1 cellular context compared by ENCODE assay signal in genomic region chr1:76209648-76210047, GRCh38.
A peak's percentile ranks its signal among the peaks of the same experiment; 100 is the strongest.
TF ChIP-seq lines count a peak whose summit lies in the region.

No MANE protein-coding gene starts in this region.

TF ChIP-seq in HEK293, 187 proteins besides CTCF, POLR2A, EP300 and RAD21 (continued from another document and continues in another):
- TF ChIP-seq PRDM4 (tag by site-specific recombination; IDR thresholded peaks at IDR 0.05) (peak; percentile 60; the same call in 1 of the 2 replicates), ZNF155 (tag by site-specific recombination; IDR thresholded peaks at IDR 0.05) (no peak), ZNF785 (tag by site-specific recombination; IDR thresholded peaks at IDR 0.05) (no peak), OSR2 (tag by site-specific recombination; IDR thresholded peaks at IDR 0.05) (peak; percentile 68), ZNF148 (tag by site-specific recombination; IDR thresholded peaks at IDR 0.05; ENCODE audit: borderline replicate concordance) (no peak), PRDM6 (tag by site-specific recombination; IDR thresholded peaks at IDR 0.05) (no peak), ZNF366 (tag by site-specific recombination; conservative IDR thresholded peaks at IDR 0.05) (no peak), GLI4 (tag by site-specific recombination; IDR thresholded peaks at IDR 0.05) (no peak), ZNF26 (tag by site-specific recombination; IDR thresholded peaks at IDR 0.05) (no peak), ZFP41 (tag by site-specific recombination; IDR thresholded peaks at IDR 0.05; ENCODE audit: borderline replicate concordance) (no peak), SALL2 (tag by site-specific recombination; IDR thresholded peaks at IDR 0.05; ENCODE audit: borderline replicate concordance) (no peak), ZNF112 (tag by site-specific recombination; IDR thresholded peaks at IDR 0.05) (no peak), KLF10 (tag by site-specific recombination; IDR thresholded peaks at IDR 0.05) (no peak), ZNF692 (tag by site-specific recombination; IDR thresholded peaks at IDR 0.05) (no peak), ZBTB49 (tag by site-specific recombination; IDR thresholded peaks at IDR 0.05; ENCODE audit: low read depth) (no peak), ZNF560 (tag by site-specific recombination; IDR thresholded peaks at IDR 0.05; ENCODE audit: borderline replicate concordance) (no peak), ZNF530 (tag by site-specific recombination; IDR thresholded peaks at IDR 0.05; ENCODE audit: low read depth) (no peak), ZNF76 (tag by site-specific recombination; IDR thresholded peaks at IDR 0.05; ENCODE audit: borderline replicate concordance, low read depth) (no peak), ZNF175 (tag by site-specific recombination; IDR thresholded peaks at IDR 0.05) (no peak), ZBTB7A (tag by site-specific recombination; IDR thresholded peaks at IDR 0.05; ENCODE audit: low read depth) (no peak), SP2 (tag by site-specific recombination; IDR thresholded peaks at IDR 0.05) (no peak), ZNF660 (tag by site-specific recombination; IDR thresholded peaks at IDR 0.05) (no peak), ZNF518A (tag by site-specific recombination; conservative IDR thresholded peaks at IDR 0.05; ENCODE audit: low read depth) (no peak), HIC1 (tag by site-specific recombination; IDR thresholded peaks at IDR 0.05) (no peak), FEZF1 (tag by site-specific recombination; IDR thresholded peaks at IDR 0.05) (peak; percentile 79), ZNF707 (tag by site-specific recombination; IDR thresholded peaks at IDR 0.05) (no peak), ZNF837 (tag by site-specific recombination; IDR thresholded peaks at IDR 0.05) (no peak), ZNF791 (tag by site-specific recombination; IDR thresholded peaks at IDR 0.05) (no peak), BCL11A (tag by site-specific recombination; IDR thresholded peaks at IDR 0.05; ENCODE audit: low read depth) (no peak), BCL6B (tag by site-specific recombination; IDR thresholded peaks at IDR 0.05) (no peak), ZNF513 (tag by site-specific recombination; IDR thresholded peaks at IDR 0.05) (no peak), GLIS1 (tag by site-specific recombination; IDR thresholded peaks at IDR 0.05) (peak; percentile 88), ZNF621 (tag by site-specific recombination; IDR thresholded peaks at IDR 0.05) (no peak), ZNF48 (tag by site-specific recombination; IDR thresholded peaks at IDR 0.05) (no peak), SCRT1 (tag by site-specific recombination; IDR thresholded peaks at IDR 0.05; ENCODE audit: borderline replicate concordance) (0 out of 2 replicates have a peak, but pooled peaks have one; percentile 51)
